ENCODE assay signal across 21 cellular contexts in the genomic region with DNA sequence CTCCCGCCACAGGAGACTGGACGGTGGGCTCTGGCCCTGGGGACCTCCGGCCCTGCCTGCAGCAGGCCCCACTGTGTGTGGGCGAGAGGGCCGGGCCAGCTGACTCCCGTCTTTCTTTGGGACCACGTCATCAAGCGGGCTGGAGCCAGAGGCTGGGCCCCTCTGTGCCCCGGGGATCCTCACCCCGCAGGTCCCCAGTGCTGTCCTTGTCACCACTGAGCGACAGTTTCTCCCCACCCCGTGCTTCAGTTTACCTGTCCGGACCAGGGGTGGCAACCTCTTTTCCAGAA.
"Had no signal": no experiment of that assay in that cellular context is flagged by ENCODE, and none has a peak within 500 bp of the region (broad histone marks: within the 10 kb centered on the region; RNA-seq: fewer than 3 reads in every experiment).

No MANE protein-coding gene starts in this region.

- H3K9me3 ChIP-seq: heart right ventricle, prostate gland, stomach, upper lobe of left lung had no signal

- DNase-seq: activated CD4-positive, alpha-beta T cell treated with anti-CD3 and anti-CD28 coated beads, Interleukin-2, amount 10 ng/mL, durations not matched to agents 7 days and 5 days; activated CD8-positive, alpha-beta T cell treated with anti-CD3 and anti-CD28 coated beads, Interleukin-2, amount 10 ng/mL, durations not matched to agents 7 days and 5 days; activated effector memory CD4-positive, alpha-beta T cell treated with Interleukin-2 at 50 U/mL for 16 hours; activated naive CD4-positive, alpha-beta T cell treated with anti-CD3 and anti-CD28 coated beads, Interleukin-2, amount 10 ng/mL, durations not matched to agents 7 days and 5 days; activated naive CD8-positive, alpha-beta T cell treated with anti-CD3 and anti-CD28 coated beads, Interleukin-2, amount 50 U/mL, for 24 hours; activated T-cell treated with anti-CD3 and anti-CD28 coated beads, Interleukin-2, amount 50 U/mL, for 48 hours; anterior cingulate cortex; central memory CD4-positive, alpha-beta T cell; effector CD4-positive, alpha-beta T cell; heart right ventricle; midbrain; nucleus accumbens; right cardiac atrium; small intestine; stimulated activated CD4-positive, alpha-beta T cell treated with anti-CD3 and anti-CD28 coated beads, Interleukin-4, amount 100 ng/mL, for 1 hour; stomach; upper lobe of left lung had no signal

- H3K36me3 ChIP-seq: heart right ventricle, prostate gland, stomach, upper lobe of left lung had no signal

- H3K27me3 ChIP-seq: stomach, upper lobe of left lung had no signal

- H3K4me1 ChIP-seq: heart right ventricle, prostate gland, stomach, upper lobe of left lung had no signal

- H3K4me3 ChIP-seq: heart right ventricle, lung, prostate gland, stomach, upper lobe of left lung had no signal

- ATAC-seq: activated CD4-positive, CD25-positive, alpha-beta regulatory T cell treated with anti-CD3 and anti-CD28 coated beads, Interleukin-2, amount 50 U/mL, for 24 hours; activated CD8-positive, alpha-beta T cell treated with anti-CD3 and anti-CD28 coated beads, Interleukin-2, amount 10 ng/mL, durations not matched to agents 7 days and 5 days; activated naive CD8-positive, alpha-beta T cell treated with anti-CD3 and anti-CD28 coated beads, Interleukin-2, amount 50 U/mL, for 24 hours; stimulated activated effector memory CD8-positive, alpha-beta T cell treated with anti-CD3 and anti-CD28 coated beads, Interleukin-12 subunit alpha, Interleukin-12 subunit beta, amount 100 ng/mL, for 72 hours had no signal

- H3K27ac ChIP-seq: heart right ventricle, prostate gland, stomach, upper lobe of left lung had no signal
